10 cellular contexts compared by ENCODE assay signal in the genomic region with DNA sequence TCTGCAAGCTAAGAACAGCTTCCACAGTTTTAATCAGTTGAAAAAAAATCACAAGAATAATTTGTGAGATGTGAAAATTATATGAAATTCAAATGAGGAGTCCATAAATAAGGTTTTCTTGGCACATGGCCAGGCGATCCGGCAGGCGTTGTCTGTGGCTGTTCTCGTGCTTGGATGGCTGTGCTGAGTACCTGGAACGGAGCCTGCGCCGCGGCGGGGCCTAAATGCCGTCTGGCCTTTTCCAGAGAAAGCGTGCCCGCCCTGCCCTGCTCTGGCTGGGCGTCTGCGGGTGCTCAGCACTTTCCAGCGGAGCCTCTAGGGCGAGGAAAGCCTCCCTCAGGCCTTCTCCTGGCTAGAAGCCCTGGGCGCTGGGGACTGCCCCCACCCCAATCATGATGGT. TPM values are rescaled to one million over a fixed set of nuclear protein-coding genes. Genes with fewer than 3 reads are reported as not detected.
DNase-seq lines count a peak whose midpoint lies in the region; ATAC-seq and TF ChIP-seq lines count a peak whose summit lies in the region.
"Had no signal": no experiment of that assay in that cellular context is flagged by ENCODE, and none has a peak within 500 bp of the region (broad histone marks: within the 10 kb centered on the region; RNA-seq: fewer than 3 reads in every experiment).

No MANE protein-coding gene starts in this region.

- no peaks in the 10 kb centered on the region for H3K4me1 Mint-ChIP-seq in activated CD8-positive, alpha-beta memory T cell treated with anti-CD3 and anti-CD28 coated beads, Interleukin-2, amount 10 ng/mL, durations not matched to agents 7 days and 5 days

- no peaks in the 10 kb centered on the region for H3K9me3 Mint-ChIP-seq in activated CD8-positive, alpha-beta memory T cell treated with anti-CD3 and anti-CD28 coated beads, Interleukin-2, amount 10 ng/mL, durations not matched to agents 7 days and 5 days (ENCODE audit: low read depth)
- H3K9me3 Mint-ChIP-seq: CD8-positive, alpha-beta T cell had no signal

- no peak for ATAC-seq in HG02588 (IDR thresholded peaks at IDR 0.05; ENCODE audit: unreplicated experiment)
- no peak for ATAC-seq in activated CD8-positive, alpha-beta memory T cell treated with anti-CD3 and anti-CD28 coated beads, Interleukin-2, amount 10 ng/mL, durations not matched to agents 7 days and 5 days
- ATAC-seq: CD8-positive, alpha-beta T cell had no signal

- H3K4me3 ChIP-seq in AG10803 (ENCODE audit: low read length) = no peak overlapping the region
- no peak overlapping the region for H3K4me3 ChIP-seq in coronary artery

- peak overlapping the region; percentile 49 to 86 for H3K27ac ChIP-seq in coronary artery

- H3K4me3 Mint-ChIP-seq in activated CD8-positive, alpha-beta memory T cell treated with anti-CD3 and anti-CD28 coated beads, Interleukin-2, amount 10 ng/mL, durations not matched to agents 7 days and 5 days = no peak overlapping the region
- H3K4me3 Mint-ChIP-seq: CD8-positive, alpha-beta T cell had no signal

- H3K27me3 Mint-ChIP-seq in activated CD8-positive, alpha-beta memory T cell treated with anti-CD3 and anti-CD28 coated beads, Interleukin-2, amount 10 ng/mL, durations not matched to agents 7 days and 5 days = no peaks in the 10 kb centered on the region

- no peaks in the 10 kb centered on the region for H3K36me3 Mint-ChIP-seq in activated CD8-positive, alpha-beta memory T cell treated with anti-CD3 and anti-CD28 coated beads, Interleukin-2, amount 10 ng/mL, durations not matched to agents 7 days and 5 days

- DNase-seq in AG10803 (ENCODE audit: low read depth) (peak; percentile 45), NCI-H2171 (lab: John Stamatoyannopoulos, UW) (peak; percentile 41), coronary artery (ENCODE audit: low spot score) (peak; percentile 78), middle frontal gyrus (ENCODE audit: extremely low spot score, low spot score) (peak; percentile 40), NCI-H1930 (lab: John Stamatoyannopoulos, UW) (no peak)
- no peak for DNase-seq in activated CD4-positive, CD25-positive, alpha-beta regulatory T cell (lab: John Stamatoyannopoulos, UW)
- DNase-seq in activated CD8-positive, alpha-beta memory T cell treated with anti-CD3 and anti-CD28 coated beads, Interleukin-2, amount 10 ng/mL, durations not matched to agents 7 days and 5 days = no peak
- DNase-seq: CD8-positive, alpha-beta T cell; stimulated activated naive CD4-positive, alpha-beta T cell treated with Interleukin-2 at 50 U/mL for 16 hours had no signal

- TF ChIP-seq CTCF in AG10803 (conservative IDR thresholded peaks at IDR 0.05; ENCODE audit: low read length) (no peak), coronary artery (IDR thresholded peaks at IDR 0.05) (no peak)

- CTCF ChIA-PET in activated CD8-positive, alpha-beta memory T cell treated with anti-CD3 and anti-CD28 coated beads, Interleukin-2, amount 10 ng/mL, durations not matched to agents 7 days and 5 days (lab: Charles Lee) = interaction anchor here (1.0 kb wide), 1 partner anchor 193 kb away, joined by 3 read pairs; no protein-coding TSS in a partner anchor

- H3K27ac Mint-ChIP-seq in activated CD8-positive, alpha-beta memory T cell treated with anti-CD3 and anti-CD28 coated beads, Interleukin-2, amount 10 ng/mL, durations not matched to agents 7 days and 5 days = no peak overlapping the region
- H3K27ac Mint-ChIP-seq: CD8-positive, alpha-beta T cell had no signal

RNA-seq across cellular contexts. Expression of gene OSBPL5, which starts 41.8 kb away (rescaled TPM):
- total RNA-seq in activated CD8-positive, alpha-beta memory T cell treated with anti-CD3 and anti-CD28 coated beads, Interleukin-2, amount 10 ng/mL, durations not matched to agents 7 days and 5 days = 1 to 10 TPM; 2.5 to 2.6 TPM

Comparison
In these comparisons a context has a peak if more than half of its experiments do, and no peak if none do; other contexts are left out.
1. DNase-seq: peak in AG10803 (single experiment), NCI-H2171 (single experiment), coronary artery (single experiment) and middle frontal gyrus (single experiment); none in activated CD4-positive, CD25-positive, alpha-beta regulatory T cell (0 of 4), NCI-H1930 (0 of 2) and activated CD8-positive, alpha-beta memory T cell treated with anti-CD3 and anti-CD28 coated beads, Interleukin-2, amount 10 ng/mL, durations not matched to agents 7 days and 5 days (single experiment).